ENCODE assay signal across 2 cellular contexts in the genomic region with DNA sequence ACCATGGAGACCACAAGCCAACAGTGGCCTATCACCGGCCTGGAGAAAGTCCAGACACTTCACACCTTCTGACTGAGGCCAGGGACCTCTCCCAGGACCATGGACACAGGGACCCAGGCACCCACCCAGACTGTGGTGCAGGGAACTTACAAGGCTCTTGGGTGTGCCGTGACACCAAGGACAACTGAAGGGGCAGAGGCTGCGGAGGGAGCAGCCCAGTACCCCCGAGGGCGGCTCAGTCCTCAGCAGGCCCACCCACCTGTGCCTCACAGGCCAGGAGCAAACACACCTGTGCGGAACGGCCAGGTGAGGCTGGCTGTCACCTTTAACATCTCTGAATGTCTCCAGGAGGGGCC.
TF ChIP-seq lines count a peak whose summit lies in the region.

No MANE protein-coding gene starts in this region.

TF ChIP-seq in IMR-90, 13 proteins besides CTCF, POLR2A, EP300 and RAD21:
- TF ChIP-seq MAFK (IDR thresholded peaks at IDR 0.05; ENCODE audit: low read depth, low read length) (no peak), MXI1 (IDR thresholded peaks at IDR 0.05; ENCODE audit: borderline replicate concordance, low read depth, low read length) (no peak), RCOR1 (IDR thresholded peaks at IDR 0.05; ENCODE audit: insufficient replicate concordance, low read length) (no peak), FOS (IDR thresholded peaks at IDR 0.05; ENCODE audit: low read depth, low read length) (no peak), CHD1 (IDR thresholded peaks at IDR 0.05; ENCODE audit: low read depth, low read length) (no peak), RFX5 (IDR thresholded peaks at IDR 0.05; ENCODE audit: low read depth, low read length) (no peak), CEBPB (IDR thresholded peaks at IDR 0.05; ENCODE audit: low read depth, low read length) (no peak), BHLHE40 (IDR thresholded peaks at IDR 0.05; ENCODE audit: low read depth, low read length) (no peak), SMC3 (IDR thresholded peaks at IDR 0.05; ENCODE audit: low read depth, low read length) (no peak), MAZ (IDR thresholded peaks at IDR 0.05; ENCODE audit: borderline replicate concordance, low read depth, low read length) (no peak), NFE2L2 (IDR thresholded peaks at IDR 0.05; ENCODE audit: low read depth, low read length) (no peak)
- TF ChIP-seq, protein P1, sequence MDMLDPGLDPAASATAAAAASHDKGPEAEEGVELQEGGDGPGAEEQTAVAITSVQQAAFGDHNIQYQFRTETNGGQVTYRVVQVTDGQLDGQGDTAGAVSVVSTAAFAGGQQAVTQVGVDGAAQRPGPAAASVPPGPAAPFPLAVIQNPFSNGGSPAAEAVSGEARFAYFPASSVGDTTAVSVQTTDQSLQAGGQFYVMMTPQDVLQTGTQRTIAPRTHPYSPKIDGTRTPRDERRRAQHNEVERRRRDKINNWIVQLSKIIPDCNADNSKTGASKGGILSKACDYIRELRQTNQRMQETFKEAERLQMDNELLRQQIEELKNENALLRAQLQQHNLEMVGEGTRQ (IDR thresholded peaks at IDR 0.05; ENCODE audit: low read depth, low read length), result no peak
- TF ChIP-seq, protein P2, sequence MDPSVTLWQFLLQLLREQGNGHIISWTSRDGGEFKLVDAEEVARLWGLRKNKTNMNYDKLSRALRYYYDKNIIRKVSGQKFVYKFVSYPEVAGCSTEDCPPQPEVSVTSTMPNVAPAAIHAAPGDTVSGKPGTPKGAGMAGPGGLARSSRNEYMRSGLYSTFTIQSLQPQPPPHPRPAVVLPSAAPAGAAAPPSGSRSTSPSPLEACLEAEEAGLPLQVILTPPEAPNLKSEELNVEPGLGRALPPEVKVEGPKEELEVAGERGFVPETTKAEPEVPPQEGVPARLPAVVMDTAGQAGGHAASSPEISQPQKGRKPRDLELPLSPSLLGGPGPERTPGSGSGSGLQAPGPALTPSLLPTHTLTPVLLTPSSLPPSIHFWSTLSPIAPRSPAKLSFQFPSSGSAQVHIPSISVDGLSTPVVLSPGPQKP (IDR thresholded peaks at IDR 0.05; ENCODE audit: borderline replicate concordance, low read depth, low read length), result no peak

TF ChIP-seq in GM23338, 12 proteins besides CTCF, POLR2A, EP300 and RAD21:
- TF ChIP-seq CREB1 (CRISPR knock-in tag; IDR thresholded peaks at IDR 0.05; ENCODE audit: low read depth), result no peak
- no peak for TF ChIP-seq ZNF331 (CRISPR knock-in tag; IDR thresholded peaks at IDR 0.05; ENCODE audit: low read depth)
- no peak for TF ChIP-seq STAT1 (IDR thresholded peaks at IDR 0.05; ENCODE audit: unreplicated experiment)
- TF ChIP-seq EZH2 (IDR thresholded peaks at IDR 0.05; ENCODE audit: low read depth, unreplicated experiment), result no peak
- no peak for TF ChIP-seq POLR2AphosphoS5 (IDR thresholded peaks at IDR 0.05; ENCODE audit: low read depth)
- TF ChIP-seq, protein P3, sequence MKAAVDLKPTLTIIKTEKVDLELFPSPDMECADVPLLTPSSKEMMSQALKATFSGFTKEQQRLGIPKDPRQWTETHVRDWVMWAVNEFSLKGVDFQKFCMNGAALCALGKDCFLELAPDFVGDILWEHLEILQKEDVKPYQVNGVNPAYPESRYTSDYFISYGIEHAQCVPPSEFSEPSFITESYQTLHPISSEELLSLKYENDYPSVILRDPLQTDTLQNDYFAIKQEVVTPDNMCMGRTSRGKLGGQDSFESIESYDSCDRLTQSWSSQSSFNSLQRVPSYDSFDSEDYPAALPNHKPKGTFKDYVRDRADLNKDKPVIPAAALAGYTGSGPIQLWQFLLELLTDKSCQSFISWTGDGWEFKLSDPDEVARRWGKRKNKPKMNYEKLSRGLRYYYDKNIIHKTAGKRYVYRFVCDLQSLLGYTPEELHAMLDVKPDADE (IDR thresholded peaks at IDR 0.05), result no peak
- no peak for TF ChIP-seq NANOG (IDR thresholded peaks at IDR 0.05; ENCODE audit: borderline replicate concordance)
